In genomic region chr13:50130686-50131051, GRCh38 we compare ENCODE assay signal across 8 cellular contexts.
DNase-seq lines count a peak whose midpoint lies in the region; ATAC-seq lines count a peak whose summit lies in the region.

No MANE protein-coding gene starts in this region.

- peak overlapping the region; percentile 77 for H3K4me3 Mint-ChIP-seq in activated naive CD8-positive, alpha-beta T cell

- no peaks in the 10 kb centered on the region for H3K9me3 Mint-ChIP-seq in activated naive CD8-positive, alpha-beta T cell (ENCODE audit: low read depth)

- ATAC-seq in HG03439 (IDR thresholded peaks at IDR 0.05; ENCODE audit: unreplicated experiment) (peak; percentile 7), GM18861 (IDR thresholded peaks at IDR 0.05; ENCODE audit: unreplicated experiment) (no peak), HG03342 (IDR thresholded peaks at IDR 0.05; ENCODE audit: unreplicated experiment) (no peak)

- peak overlapping the region in 20 of 21 experiments; percentile 22 to 100 (median 68) for H3K27ac ChIP-seq in skin epidermis

- no peak overlapping the region for H3K27ac Mint-ChIP-seq in activated naive CD8-positive, alpha-beta T cell

- peaks cover 50% of the 10 kb centered on the region for H3K4me1 Mint-ChIP-seq in activated naive CD8-positive, alpha-beta T cell (ENCODE audit: low read depth)

- peak overlapping the region; percentile 37 to 48 (median 42) for H3K4me3 ChIP-seq in skin epidermis

- no peaks in the 10 kb centered on the region for H3K36me3 Mint-ChIP-seq in activated naive CD8-positive, alpha-beta T cell

- H3K27me3 Mint-ChIP-seq in activated naive CD8-positive, alpha-beta T cell: peaks cover 44% of the 10 kb centered on the region

- peak; percentile 37 for DNase-seq in Daoy (ENCODE audit: low read depth)
- DNase-seq in hepatic stellate cell (ENCODE audit: low spot score): peak; percentile 56
- no peak for DNase-seq in Kasumi-1 (lab: John Stamatoyannopoulos, UW)

Comparison
In these comparisons a context has a peak if more than half of its experiments do, and no peak if none do; other contexts are left out.
1. DNase-seq: peak in Daoy (single experiment) and hepatic stellate cell (single experiment); none in Kasumi-1 (0 of 2).